ENCODE assay signal across 24 cellular contexts in the genomic region with DNA sequence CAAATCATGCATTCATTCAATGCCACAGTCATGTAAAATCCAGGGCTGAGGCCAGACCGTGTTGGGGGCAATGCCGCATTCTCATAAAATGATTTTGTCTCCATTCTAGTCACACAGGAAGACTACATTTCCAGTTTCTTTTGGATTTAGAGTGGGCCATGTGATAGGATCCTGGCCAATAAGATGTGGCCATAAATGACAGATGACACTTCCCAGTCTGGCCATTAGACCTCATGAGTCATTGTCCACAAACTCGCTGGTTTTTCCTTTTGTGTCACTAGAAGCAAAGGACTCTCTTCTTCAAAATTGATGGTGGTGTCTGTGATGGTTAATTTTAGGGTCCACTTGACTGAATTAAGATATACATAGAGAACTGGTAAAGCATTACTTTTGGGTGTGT.
DNase-seq lines count a peak whose midpoint lies in the region; ATAC-seq and TF ChIP-seq lines count a peak whose summit lies in the region.
"Had no signal": no experiment of that assay in that cellular context is flagged by ENCODE, and none has a peak within 500 bp of the region (broad histone marks: within the 10 kb centered on the region; RNA-seq: fewer than 3 reads in every experiment).

No MANE protein-coding gene starts in this region.

- no TSS peak for BruUV-seq in HCT116 (replicated peaks; lab: Mats Ljungman, UMichigan)

- H3K4me1 Mint-ChIP-seq in endodermal cell (peaks cover 13% of the 10 kb centered on the region), T-cell (peaks cover 0 to 5% (median 0%) of the 10 kb centered on the region in 3 donors)
- peaks cover 7% of the 10 kb centered on the region for H3K4me1 Mint-ChIP-seq in stimulated activated naive CD8-positive, alpha-beta T cell treated with anti-CD3 and anti-CD28 coated beads, Interleukin-15, amount 100 ng/mL, for 72 hours
- H3K4me1 Mint-ChIP-seq: B cell had no signal

- DNase-seq in HCT116 (ENCODE audit: low read depth, low spot score): no peak
- peak; percentile 22 for DNase-seq in MV-4-11 (lab: John Stamatoyannopoulos, UW)
- DNase-seq in endodermal cell: peak; percentile 13
- no peak for DNase-seq in stimulated activated naive CD8-positive, alpha-beta T cell treated with anti-CD3 and anti-CD28 coated beads, Interleukin-15, amount 100 ng/mL, for 72 hours
- no peak for DNase-seq in CD1c-positive myeloid dendritic cell (ENCODE audit: extremely low spot score)
- DNase-seq in T-cell: no peak
- DNase-seq: DMS79, EL, GDM1, Karpas-422, NCI-H2029, NCI-H446, NCI-H524 treated with DMSO at 0.1 percent for 48 hours, NCI-H774, PC-3, Right ventricle myocardium superior, RPMI8226 had no signal

- CTCF ChIA-PET in HCT116 (lab: Charles Lee): no interaction called here
- CTCF ChIA-PET in T-cell (lab: Charles Lee): no interaction called here

- H3K9me3 ChIP-seq in HCT116 (ENCODE audit: control insufficient read depth in 1 of 2, insufficient read depth in 1 of 2, low read depth in 1 of 2, low read length in 2 of 2) (no peaks in the 10 kb centered on the region), endodermal cell (ENCODE audit: control insufficient read depth, low read length) (no peaks in the 10 kb centered on the region)
- H3K9me3 ChIP-seq: SJSA1 had no signal

- H3K9me3 Mint-ChIP-seq in endodermal cell (no peaks in the 10 kb centered on the region), T-cell (no peaks in the 10 kb centered on the region)
- no peaks in the 10 kb centered on the region for H3K9me3 Mint-ChIP-seq in stimulated activated naive CD8-positive, alpha-beta T cell treated with anti-CD3 and anti-CD28 coated beads, Interleukin-15, amount 100 ng/mL, for 72 hours
- H3K9me3 Mint-ChIP-seq: T-helper 1 cell treated with Interleukin-12 subunit alpha and Interleukin-12 subunit beta and Interleukin-4 antibody, amounts not matched to agents 30 μg/mL and 1 μg/mL, for 36 hours had no signal

- H3K27me3 ChIP-seq in HCT116 (ENCODE audit: insufficient read depth, low read length) (peaks cover 24% of the 10 kb centered on the region), endodermal cell (ENCODE audit: control insufficient read depth, insufficient read depth, low read length, poor library complexity, severe bottlenecking) (peaks cover 6% of the 10 kb centered on the region)
- H3K27me3 ChIP-seq: SJSA1 had no signal

- no peak overlapping the region for H2AFZ ChIP-seq in HCT116 (ENCODE audit: low read depth, low read length, poor library complexity, severe bottlenecking)

- 83 to 94% methylated on average over 2 to 3 of the region's 3 CpGs for WGBS in endodermal cell (ENCODE audit: insufficient coverage in 1 of 2, insufficient read length in 1 of 2), 2 experiments

- H3K4me3 ChIP-seq in HCT116 (replicated peaks in 1 of 2; ENCODE audit: low read depth in 1 of 2, low read length in 2 of 2) (no peak overlapping the region), endodermal cell (ENCODE audit: low read length) (no peak overlapping the region)
- H3K4me3 ChIP-seq: SJSA1 had no signal

- H3K27me3 Mint-ChIP-seq in endodermal cell (ENCODE audit: insufficient read depth) (peaks cover 21% of the 10 kb centered on the region), T-cell (peaks cover 14 to 16% of the 10 kb centered on the region in 2 donors)
- peaks cover 12% of the 10 kb centered on the region for H3K27me3 Mint-ChIP-seq in stimulated activated naive CD8-positive, alpha-beta T cell treated with anti-CD3 and anti-CD28 coated beads, Interleukin-15, amount 100 ng/mL, for 72 hours

- no peak overlapping the region for H3K27ac Mint-ChIP-seq in endodermal cell
- no peak overlapping the region for H3K27ac Mint-ChIP-seq in stimulated activated naive CD8-positive, alpha-beta T cell treated with anti-CD3 and anti-CD28 coated beads, Interleukin-15, amount 100 ng/mL, for 72 hours
- no peak overlapping the region for H3K27ac Mint-ChIP-seq in T-cell
- H3K27ac Mint-ChIP-seq: B cell; T-helper 1 cell treated with Interleukin-12 subunit alpha and Interleukin-12 subunit beta and Interleukin-4 antibody, amounts not matched to agents 30 μg/mL and 1 μg/mL, for 36 hours had no signal

- no peaks in the 10 kb centered on the region for H3K9me2 ChIP-seq in HCT116 (ENCODE audit: insufficient read depth)

- H3K4me3 Mint-ChIP-seq in endodermal cell: no peak overlapping the region
- no peak overlapping the region for H3K4me3 Mint-ChIP-seq in stimulated activated naive CD8-positive, alpha-beta T cell treated with anti-CD3 and anti-CD28 coated beads, Interleukin-15, amount 100 ng/mL, for 72 hours
- H3K4me3 Mint-ChIP-seq in T-cell: no peak overlapping the region
- H3K4me3 Mint-ChIP-seq: B cell; T-helper 1 cell treated with Interleukin-12 subunit alpha and Interleukin-12 subunit beta and Interleukin-4 antibody, amounts not matched to agents 30 μg/mL and 1 μg/mL, for 36 hours had no signal

- peaks cover 0 to 3% of the 10 kb centered on the region in 2 experiments; a peak in 1 of 4 replicates for H3K4me1 ChIP-seq in HCT116 (ENCODE audit: control insufficient read depth in 1 of 2, insufficient read depth in 2 of 2, low read length in 2 of 2)
- peaks cover 7% of the 10 kb centered on the region for H3K4me1 ChIP-seq in endodermal cell (ENCODE audit: control insufficient read depth, insufficient read depth, low read length)
- H3K4me1 ChIP-seq: SJSA1 had no signal

- POLR2A ChIA-PET in HCT116 (lab: Charles Lee) (no interaction called here), T-cell (lab: Charles Lee) (no interaction called here)

- ATAC-seq in HCT116: peak; percentile 69
- ATAC-seq in stimulated activated naive CD8-positive, alpha-beta T cell treated with anti-CD3 and anti-CD28 coated beads, Interleukin-15, amount 100 ng/mL, for 72 hours: peak; percentile 6
- ATAC-seq in HG02610 (IDR thresholded peaks at IDR 0.05; ENCODE audit: unreplicated experiment): no peak
- no peak for ATAC-seq in T-cell (replicated peaks in 1 of 4)
- ATAC-seq: HepG2, PC-3 had no signal

- RAD21 ChIA-PET in HCT116 (lab: Charles Lee; ENCODE audit: low non-redundant PET in 1 of 2, low total read pairs in 2 of 2, uncharacterized antibody in 2 of 2, unreplicated experiment in 2 of 2): no interaction called here

- no peak overlapping the region for H3K4me2 ChIP-seq in HCT116 (ENCODE audit: low read length)

- H3K9ac ChIP-seq in HCT116 (ENCODE audit: low read length) (no peak overlapping the region), endodermal cell (ENCODE audit: extremely low read depth, low read length, poor library complexity, severe bottlenecking) (no peak overlapping the region)

- TF ChIP-seq CTCF in HCT116 (IDR thresholded peaks at IDR 0.05 in 2 of 3, conservative IDR thresholded peaks at IDR 0.05 in 1 of 3; ENCODE audit: borderline replicate concordance in 1 of 3, insufficient read depth in 1 of 3, low read depth in 2 of 3, low read length in 2 of 3): no peak
- no peak for TF ChIP-seq CTCF in endodermal cell (conservative IDR thresholded peaks at IDR 0.05)

- H3K27ac ChIP-seq in HCT116 (ENCODE audit: low read depth, low read length): no peak overlapping the region
- H3K27ac ChIP-seq in endodermal cell (ENCODE audit: low read depth, low read length): no peak overlapping the region
- H3K27ac ChIP-seq: C4-2B, HL-60, SJSA1 had no signal

- H3K36me3 ChIP-seq in HCT116 (ENCODE audit: control insufficient read depth in 1 of 2, insufficient read depth in 2 of 2, low read length in 2 of 2) (no peaks in the 10 kb centered on the region), endodermal cell (ENCODE audit: control insufficient read depth, insufficient read depth, low read length) (no peaks in the 10 kb centered on the region)
- H3K36me3 ChIP-seq: SJSA1 had no signal

- no peaks in the 10 kb centered on the region for H3K79me2 ChIP-seq in HCT116 (ENCODE audit: insufficient read depth, low read length)

- no peak for TF ChIP-seq POLR2A in HCT116 (IDR thresholded peaks at IDR 0.05; ENCODE audit: borderline replicate concordance, extremely low read depth, insufficient read depth, insufficient read length)

- intact Hi-C loops in HCT116 (cut with micrococcal nuclease): no loop called here

- no peak for TF ChIP-seq RAD21 in HCT116 (IDR thresholded peaks at IDR 0.05; ENCODE audit: low read depth)

- no peaks in the 10 kb centered on the region for H3K36me3 Mint-ChIP-seq in endodermal cell (ENCODE audit: low read depth)
- no peaks in the 10 kb centered on the region for H3K36me3 Mint-ChIP-seq in T-cell

- H4K20me1 ChIP-seq in HCT116 (ENCODE audit: insufficient read depth): no peaks in the 10 kb centered on the region

TF ChIP-seq in HCT116, 20 proteins besides CTCF, POLR2A, EP300 and RAD21 (continues in another document):
- TF ChIP-seq SRF (IDR thresholded peaks at IDR 0.05; ENCODE audit: low read depth) (no peak), CEBPB (IDR thresholded peaks at IDR 0.05; ENCODE audit: low read depth) (no peak), SIN3A (IDR thresholded peaks at IDR 0.05; ENCODE audit: low read depth) (no peak), EZH2 (IDR thresholded peaks at IDR 0.05) (no peak), SP1 (IDR thresholded peaks at IDR 0.05; ENCODE audit: low read depth) (no peak), EGR1 (IDR thresholded peaks at IDR 0.05; ENCODE audit: low read depth) (no peak), ZNF274 (IDR thresholded peaks at IDR 0.05; ENCODE audit: low read depth, low read length) (no peak), POLR2AphosphoS5 (IDR thresholded peaks at IDR 0.05; ENCODE audit: low read depth, low read length) (no peak), FOSL1 (IDR thresholded peaks at IDR 0.05; ENCODE audit: low read depth) (no peak), ZFX (IDR thresholded peaks at IDR 0.05) (no peak), YY1 (IDR thresholded peaks at IDR 0.05; ENCODE audit: extremely low read depth, insufficient replicate concordance, low read depth, low read length) (no peak)
- TF ChIP-seq, protein P1, sequence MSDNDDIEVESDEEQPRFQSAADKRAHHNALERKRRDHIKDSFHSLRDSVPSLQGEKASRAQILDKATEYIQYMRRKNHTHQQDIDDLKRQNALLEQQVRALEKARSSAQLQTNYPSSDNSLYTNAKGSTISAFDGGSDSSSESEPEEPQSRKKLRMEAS (IDR thresholded peaks at IDR 0.05): no peak
- TF ChIP-seq, protein P2, sequence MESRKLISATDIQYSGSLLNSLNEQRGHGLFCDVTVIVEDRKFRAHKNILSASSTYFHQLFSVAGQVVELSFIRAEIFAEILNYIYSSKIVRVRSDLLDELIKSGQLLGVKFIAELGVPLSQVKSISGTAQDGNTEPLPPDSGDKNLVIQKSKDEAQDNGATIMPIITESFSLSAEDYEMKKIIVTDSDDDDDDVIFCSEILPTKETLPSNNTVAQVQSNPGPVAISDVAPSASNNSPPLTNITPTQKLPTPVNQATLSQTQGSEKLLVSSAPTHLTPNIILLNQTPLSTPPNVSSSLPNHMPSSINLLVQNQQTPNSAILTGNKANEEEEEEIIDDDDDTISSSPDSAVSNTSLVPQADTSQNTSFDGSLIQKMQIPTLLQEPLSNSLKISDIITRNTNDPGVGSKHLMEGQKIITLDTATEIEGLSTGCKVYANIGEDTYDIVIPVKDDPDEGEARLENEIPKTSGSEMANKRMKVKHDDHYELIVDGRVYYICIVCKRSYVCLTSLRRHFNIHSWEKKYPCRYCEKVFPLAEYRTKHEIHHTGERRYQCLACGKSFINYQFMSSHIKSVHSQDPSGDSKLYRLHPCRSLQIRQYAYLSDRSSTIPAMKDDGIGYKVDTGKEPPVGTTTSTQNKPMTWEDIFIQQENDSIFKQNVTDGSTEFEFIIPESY (IDR thresholded peaks at IDR 0.05; ENCODE audit: extremely low read depth, insufficient replicate concordance, low read length): no peak

Comparison
In these comparisons a context has a peak if more than half of its experiments do, and no peak if none do; other contexts are left out.
1. ATAC-seq: peak in HCT116 (single experiment) and stimulated activated naive CD8-positive, alpha-beta T cell treated with anti-CD3 and anti-CD28 coated beads, Interleukin-15, amount 100 ng/mL, for 72 hours (single experiment); none in HG02610 (single experiment) and T-cell (0 of 4).
2. DNase-seq: peak in MV-4-11 (single experiment) and endodermal cell (single experiment); none in HCT116 (single experiment), stimulated activated naive CD8-positive, alpha-beta T cell treated with anti-CD3 and anti-CD28 coated beads, Interleukin-15, amount 100 ng/mL, for 72 hours (0 of 2), CD1c-positive myeloid dendritic cell (single experiment) and T-cell (0 of 34).